Comparison of ENCODE assay signal across 28 cellular contexts in the genomic region with DNA sequence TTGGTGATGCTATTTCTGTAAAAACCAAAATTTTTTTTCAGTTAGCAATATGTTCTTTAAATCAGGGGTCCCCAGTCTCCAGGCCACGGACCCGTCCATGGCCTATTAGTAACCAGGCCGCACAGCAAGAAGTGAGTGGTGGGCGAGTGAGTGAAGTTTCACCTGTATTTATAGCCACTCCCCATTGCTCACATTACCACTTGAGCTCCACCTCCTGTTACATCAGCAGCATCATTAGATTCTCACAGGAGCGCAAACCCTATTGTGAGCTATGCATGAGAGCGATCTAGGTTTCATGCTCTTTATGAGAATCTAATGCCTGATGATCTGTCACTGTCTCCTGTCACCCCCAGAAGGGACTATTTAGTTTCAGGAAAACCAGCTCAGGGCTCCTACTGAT.
"Had no signal": no experiment of that assay in that cellular context is flagged by ENCODE, and none has a peak within 500 bp of the region (broad histone marks: within the 10 kb centered on the region; RNA-seq: fewer than 3 reads in every experiment).

No MANE protein-coding gene starts in this region.

- H3K79me2 ChIP-seq: parathyroid adenoma had no signal

- H3K4me1 Mint-ChIP-seq: mesothelial cell of epicardium, naive B cell, neural crest cell had no signal

- H3K4me3 Mint-ChIP-seq: mesothelial cell of epicardium; naive B cell; natural killer cell treated with Interleukin-12 subunit alpha and Interleukin-12 subunit beta and Interleukin-15 and Interleukin-18, amount 100 ng/mL, for 72 hours; neural crest cell had no signal

- H3K9me3 ChIP-seq: mucosa of descending colon, neutrophil, right lobe of liver, thyroid gland, vagina had no signal

- H3K27me3 ChIP-seq: heart right ventricle, left lung, neutrophil, right lobe of liver, stomach, thyroid gland, vagina had no signal

- H3K36me3 Mint-ChIP-seq: mesothelial cell of epicardium had no signal

- H3K4me1 ChIP-seq: heart right ventricle, left lung, parathyroid adenoma, right lobe of liver, stomach, thyroid gland, vagina had no signal

- H3K36me3 ChIP-seq: heart right ventricle, left lung, neutrophil, right lobe of liver, stomach, thyroid gland, vagina had no signal

- H3K27me3 Mint-ChIP-seq: natural killer cell treated with Interleukin-12 subunit alpha and Interleukin-12 subunit beta and Interleukin-15 and Interleukin-18, amount 100 ng/mL, for 72 hours; progenitor cell of endocrine pancreas had no signal

- H3K9me3 Mint-ChIP-seq: natural killer cell treated with Interleukin-12 subunit alpha and Interleukin-12 subunit beta and Interleukin-15 and Interleukin-18, amount 100 ng/mL, for 72 hours; neural crest cell had no signal

- H2AFZ ChIP-seq: parathyroid adenoma had no signal

- H3K27ac ChIP-seq: dorsolateral prefrontal cortex, heart right ventricle, left lung, neutrophil, parathyroid adenoma, right lobe of liver, stomach, thyroid gland, vagina had no signal

- FAIRE-seq: islet of Langerhans, small intestine had no signal

- H3K27ac Mint-ChIP-seq: mesothelial cell of epicardium; naive B cell; natural killer cell treated with Interleukin-12 subunit alpha and Interleukin-12 subunit beta and Interleukin-15 and Interleukin-18, amount 100 ng/mL, for 72 hours; progenitor cell of endocrine pancreas had no signal

- DNase-seq: dorsolateral prefrontal cortex; effector CD4-positive, alpha-beta T cell; foreskin melanocyte; glutamatergic neuron; heart right ventricle; hippocampal formation; left cardiac atrium; left lung; mesenchymal stem cell; mucosa of descending colon; naive B cell; right lobe of liver; small intestine; stimulated activated CD4-positive, alpha-beta T cell treated with anti-CD3 and anti-CD28 coated beads, Interleukin-15, amount 100 ng/mL, for 24 hours; stimulated activated CD4-positive, alpha-beta T cell treated with anti-CD3 and anti-CD28 coated beads, Interleukin-2, amount 100 ng/mL, for 48 hours; stimulated activated CD8-positive, alpha-beta memory T cell treated with anti-CD3 and anti-CD28 coated beads, Interleukin-4, amount 100 ng/mL, for 48 hours; stimulated activated naive CD4-positive, alpha-beta T cell; stomach; thyroid gland; trophoblast cell had no signal

- H3K9ac ChIP-seq: parathyroid adenoma had no signal

- H3K4me3 ChIP-seq: dorsolateral prefrontal cortex, heart right ventricle, left lung, mucosa of descending colon, right lobe of liver, stomach, thyroid gland, vagina had no signal
